Comparison of ENCODE assay signal across 19 cellular contexts in the genomic region with DNA sequence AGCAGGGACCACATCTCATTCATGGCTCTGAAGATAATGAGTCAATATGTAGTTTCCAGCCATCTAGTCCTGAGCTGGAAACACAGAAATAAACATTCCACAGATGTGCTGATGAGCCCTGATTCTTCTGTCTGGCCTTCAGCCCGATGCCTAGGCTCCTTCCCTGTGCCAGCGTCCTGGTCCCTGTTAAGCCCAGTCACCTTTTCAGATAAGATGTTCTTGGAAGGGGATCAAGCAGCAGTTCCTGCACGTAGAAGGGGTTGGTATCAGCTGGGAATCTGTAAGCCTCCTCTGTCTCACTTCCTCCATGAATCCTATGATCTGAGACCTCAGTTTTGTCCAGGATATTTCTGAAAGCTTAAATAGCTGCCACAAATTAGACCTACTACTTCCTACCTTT.
DNase-seq lines count a peak whose midpoint lies in the region; ATAC-seq and TF ChIP-seq lines count a peak whose summit lies in the region.
"Had no signal": no experiment of that assay in that cellular context is flagged by ENCODE, and none has a peak within 500 bp of the region (broad histone marks: within the 10 kb centered on the region; RNA-seq: fewer than 3 reads in every experiment).

No MANE protein-coding gene starts in this region.

- no peaks in the 10 kb centered on the region for H3K36me3 ChIP-seq in heart left ventricle
- no peaks in the 10 kb centered on the region for H3K36me3 ChIP-seq in left ventricle myocardium inferior
- no peaks in the 10 kb centered on the region for H3K36me3 ChIP-seq in stomach
- H3K36me3 ChIP-seq: HAP-1 had no signal

- DNase-seq in DMS 273 (lab: John Stamatoyannopoulos, UW; ENCODE audit: unreplicated experiment), result peak; percentile 67
- no peak for DNase-seq in DMS 273 treated with DMSO at 0.1 percent for 48 hours (lab: John Stamatoyannopoulos, UW)
- DNase-seq in heart left ventricle, result no peak
- no peak for DNase-seq in left ventricle myocardium inferior
- DNase-seq in left ventricle myocardium superior, result no peak
- DNase-seq in stomach, result peak; percentile 27
- DNase-seq: AML-193; Caco-2; CD4-positive, alpha-beta T cell; DMS79 treated with DMSO at 0.1 percent for 48 hours; GF-D8; GM23248 had no signal

- WGBS in heart left ventricle, 4 donors, result 36 to 43% (median 41%) methylated on average over 3 of the region's 3 CpGs
- WGBS in stomach, 5 donors, result 29 to 42% (median 33%) methylated on average over 3 of the region's 3 CpGs

- H3K4me1 ChIP-seq in heart left ventricle, result peaks cover 0 to 26% (median 6%) of the 10 kb centered on the region in 12 donors
- H3K4me1 ChIP-seq in left ventricle myocardium inferior, result peaks cover 22% of the 10 kb centered on the region
- peaks cover 0 to 7% (median 3%) of the 10 kb centered on the region in 4 donors for H3K4me1 ChIP-seq in stomach
- H3K4me1 ChIP-seq: A549, Caco-2, HAP-1 had no signal

- TF ChIP-seq EP300 in stomach (IDR thresholded peaks at IDR 0.05), result no peak

- no peak for TF ChIP-seq CTCF in heart left ventricle (IDR thresholded peaks at IDR 0.05)
- no peak for TF ChIP-seq CTCF in left ventricle myocardium inferior (IDR thresholded peaks at IDR 0.05; ENCODE audit: borderline replicate concordance)
- no peak for TF ChIP-seq CTCF in stomach (IDR thresholded peaks at IDR 0.05)

- ATAC-seq in heart left ventricle (peak; percentile 30 to 63 (median 46)), left ventricle myocardium superior (peak; percentile 69), GM21381 (IDR thresholded peaks at IDR 0.05; ENCODE audit: unreplicated experiment) (no peak), HG02623 (IDR thresholded peaks at IDR 0.05; ENCODE audit: unreplicated experiment) (no peak)
- ATAC-seq: A549, HepG2 had no signal

- no peak overlapping the region for H3K4me3 ChIP-seq in heart left ventricle
- H3K4me3 ChIP-seq in left ventricle myocardium inferior, result no peak overlapping the region
- no peak overlapping the region for H3K4me3 ChIP-seq in stomach
- H3K4me3 ChIP-seq: A549, GM23248, HAP-1 had no signal

- intact Hi-C loops in heart left ventricle (cut with DNase I), result no loop called here
- intact Hi-C loops in left ventricle myocardium inferior (cut with micrococcal nuclease), result no loop called here
- intact Hi-C loops in left ventricle myocardium superior (cut with micrococcal nuclease), result no loop called here
- intact Hi-C loops in stomach (cut with DNase I; ENCODE audit: low total_unique reads), result no loop called here

- TF ChIP-seq POLR2A in heart left ventricle (IDR thresholded peaks at IDR 0.05) (no peak), stomach (IDR thresholded peaks at IDR 0.05) (no peak)

- H3K27me3 ChIP-seq in heart left ventricle (no peaks in the 10 kb centered on the region), left ventricle myocardium inferior (ENCODE audit: low read depth) (no peaks in the 10 kb centered on the region), stomach (no peaks in the 10 kb centered on the region)

- no peaks in the 10 kb centered on the region for H3K9me3 ChIP-seq in heart left ventricle
- no peaks in the 10 kb centered on the region for H3K9me3 ChIP-seq in left ventricle myocardium inferior (replicated peaks)
- no peaks in the 10 kb centered on the region for H3K9me3 ChIP-seq in stomach
- H3K9me3 ChIP-seq: A549, Caco-2, HAP-1 had no signal

- no peak overlapping the region for H3K27ac ChIP-seq in heart left ventricle
- H3K27ac ChIP-seq in left ventricle myocardium inferior (replicated peaks), result no peak overlapping the region
- H3K27ac ChIP-seq in stomach, result no peak overlapping the region
- H3K27ac ChIP-seq: 22Rv1, A549, C4-2B, GM23248 had no signal

Comparison
In these comparisons a context has a peak if more than half of its experiments do, and no peak if none do; other contexts are left out.
1. DNase-seq: peak in DMS 273 (single experiment) and stomach (single experiment); none in DMS 273 treated with DMSO at 0.1 percent for 48 hours (single experiment), heart left ventricle (0 of 5), left ventricle myocardium inferior (single experiment) and left ventricle myocardium superior (single experiment).
2. ATAC-seq: peak in heart left ventricle (4 of 4) and left ventricle myocardium superior (single experiment); none in GM21381 (single experiment) and HG02623 (single experiment).